ENCODE assay signal across 8 cellular contexts in genomic region chr1:155172732-155173477, GRCh38. TPM values are rescaled to one million over a fixed set of nuclear protein-coding genes. Genes with fewer than 3 reads are reported as not detected.
DNase-seq lines count a peak whose midpoint lies in the region; ATAC-seq and TF ChIP-seq lines count a peak whose summit lies in the region.

Gene KRTCAP2 (minus strand): TSS chr1:155173304. CDS start chr1:155173224, 80 bp downstream.

- peaks cover 51% of the 10 kb centered on the region for H3K4me1 Mint-ChIP-seq in activated CD8-positive, alpha-beta memory T cell treated with anti-CD3 and anti-CD28 coated beads, Interleukin-2, amount 10 ng/mL, durations not matched to agents 7 days and 5 days
- H3K4me1 Mint-ChIP-seq in endodermal cell, result peaks cover 14% of the 10 kb centered on the region
- peaks cover 27% of the 10 kb centered on the region for H3K4me1 Mint-ChIP-seq in mesothelial cell of epicardium

- H3K27me3 Mint-ChIP-seq in activated CD8-positive, alpha-beta memory T cell treated with anti-CD3 and anti-CD28 coated beads, Interleukin-2, amount 10 ng/mL, durations not matched to agents 7 days and 5 days, result no peaks in the 10 kb centered on the region
- H3K27me3 Mint-ChIP-seq in endodermal cell (ENCODE audit: insufficient read depth) (peaks cover 15% of the 10 kb centered on the region), mesothelial cell of epicardium (ENCODE audit: low read depth) (peaks cover 11% of the 10 kb centered on the region)

- H3K4me3 Mint-ChIP-seq in activated CD8-positive, alpha-beta memory T cell treated with anti-CD3 and anti-CD28 coated beads, Interleukin-2, amount 10 ng/mL, durations not matched to agents 7 days and 5 days, result peak within 1 kb of the TSS; percentile 82
- H3K4me3 Mint-ChIP-seq in endodermal cell, result peak within 1 kb of the TSS; percentile 97
- peak within 1 kb of the TSS; percentile 99 for H3K4me3 Mint-ChIP-seq in mesothelial cell of epicardium

- TF ChIP-seq CTCF in endodermal cell (conservative IDR thresholded peaks at IDR 0.05) (peak; percentile 94), mesothelial cell of epicardium (IDR thresholded peaks at IDR 0.05; ENCODE audit: unreplicated experiment) (peak; percentile 85)

- WGBS in endodermal cell (ENCODE audit: insufficient coverage in 1 of 2, insufficient read length in 1 of 2), 2 experiments, result 0% methylated on average over 25 to 57 of the region's 57 CpGs

- peak; percentile 89 for DNase-seq in Caki2 (ENCODE audit: low read depth)
- peak; percentile 99 for DNase-seq in NT2/D1 (ENCODE audit: low read depth, low spot score)
- peak; percentile 98 for DNase-seq in activated CD8-positive, alpha-beta memory T cell treated with anti-CD3 and anti-CD28 coated beads, Interleukin-2, amount 10 ng/mL, durations not matched to agents 7 days and 5 days
- DNase-seq in endodermal cell, result peak; percentile 98
- peak; percentile 88 to 95 for DNase-seq in mesothelial cell of epicardium (ENCODE audit: low spot score in 2 of 2, unreplicated experiment in 2 of 2)
- peak; percentile 92 to 93 for DNase-seq in stimulated activated CD8-positive, alpha-beta memory T cell treated with anti-CD3 and anti-CD28 coated beads, Interleukin-15, amount 100 ng/mL, for 48 hours (ENCODE audit: low read depth in 2 of 2)

- H3K4me1 ChIP-seq in HUES48 (ENCODE audit: control insufficient read depth, insufficient read depth, low read length) (peaks cover 6% of the 10 kb centered on the region), NT2/D1 (ENCODE audit: insufficient read depth, insufficient read length) (peaks cover 13% of the 10 kb centered on the region), endodermal cell (ENCODE audit: control insufficient read depth, insufficient read depth, low read length) (no peaks in the 10 kb centered on the region)

- H3K4me3 ChIP-seq in HUES48 (ENCODE audit: low read depth, low read length), result peak within 1 kb of the TSS; percentile 83
- peak within 1 kb of the TSS; percentile 91 for H3K4me3 ChIP-seq in NT2/D1 (ENCODE audit: insufficient read length, low read depth)
- peak within 1 kb of the TSS; percentile 94 for H3K4me3 ChIP-seq in endodermal cell (ENCODE audit: low read length)

- H3K27ac ChIP-seq in HUES48 (ENCODE audit: low read depth, low read length), result peak within 1 kb of the TSS; percentile 87
- H3K27ac ChIP-seq in endodermal cell (ENCODE audit: low read depth, low read length), result peak within 1 kb of the TSS; percentile 45

- H3K9ac ChIP-seq in HUES48 (ENCODE audit: low read depth, low read length) (peak within 1 kb of the TSS; percentile 55), NT2/D1 (ENCODE audit: insufficient read length, low read depth) (peak within 1 kb of the TSS; percentile 96), endodermal cell (ENCODE audit: extremely low read depth, low read length, poor library complexity, severe bottlenecking) (peak within 1 kb of the TSS; percentile 81)

- H3K9me3 Mint-ChIP-seq in activated CD8-positive, alpha-beta memory T cell treated with anti-CD3 and anti-CD28 coated beads, Interleukin-2, amount 10 ng/mL, durations not matched to agents 7 days and 5 days (ENCODE audit: low read depth), result no peaks in the 10 kb centered on the region
- H3K9me3 Mint-ChIP-seq in endodermal cell, result no peaks in the 10 kb centered on the region
- no peaks in the 10 kb centered on the region for H3K9me3 Mint-ChIP-seq in mesothelial cell of epicardium

- peaks cover 10% of the 10 kb centered on the region for H3K36me3 Mint-ChIP-seq in activated CD8-positive, alpha-beta memory T cell treated with anti-CD3 and anti-CD28 coated beads, Interleukin-2, amount 10 ng/mL, durations not matched to agents 7 days and 5 days
- H3K36me3 Mint-ChIP-seq in endodermal cell (ENCODE audit: low read depth), result peaks cover 16% of the 10 kb centered on the region
- peaks cover 8% of the 10 kb centered on the region for H3K36me3 Mint-ChIP-seq in mesothelial cell of epicardium

- in situ Hi-C loops in Caki2 (cut with HindIII; ENCODE audit: low pct_unique_long_range_greater_than_20kb, low sequenced_read_pairs), result no loop called here

- H3K36me3 ChIP-seq in HUES48 (ENCODE audit: control insufficient read depth, insufficient read depth, low read length) (peaks cover 34% of the 10 kb centered on the region), NT2/D1 (ENCODE audit: insufficient read depth, insufficient read length, low read length) (peaks cover 50% of the 10 kb centered on the region), endodermal cell (ENCODE audit: control insufficient read depth, insufficient read depth, low read length) (peaks cover 25% of the 10 kb centered on the region)

- H3K9me3 ChIP-seq in HUES48 (ENCODE audit: control insufficient read depth, insufficient read depth, low read length) (no peaks in the 10 kb centered on the region), NT2/D1 (ENCODE audit: insufficient read depth, low read length) (no peaks in the 10 kb centered on the region), endodermal cell (ENCODE audit: control insufficient read depth, low read length) (no peaks in the 10 kb centered on the region)

- H3K27me3 ChIP-seq in HUES48 (ENCODE audit: control insufficient read depth, insufficient read depth, low read length) (no peaks in the 10 kb centered on the region), NT2/D1 (ENCODE audit: insufficient read depth, insufficient read length) (peaks cover 8% of the 10 kb centered on the region), endodermal cell (ENCODE audit: control insufficient read depth, insufficient read depth, low read length, poor library complexity, severe bottlenecking) (no peaks in the 10 kb centered on the region)

- CTCF ChIA-PET in activated CD8-positive, alpha-beta memory T cell treated with anti-CD3 and anti-CD28 coated beads, Interleukin-2, amount 10 ng/mL, durations not matched to agents 7 days and 5 days (lab: Charles Lee), result interaction anchor here (0.6 to 13.0 kb wide), 52 partner anchors 8 to 1622 kb away, joined by 3 to 295 read pairs (median 4); partner anchors contain the start of genes ADAM15, DPM3, EFNA4 and FLAD1

- peak; percentile 59 for ATAC-seq in GM21360 (IDR thresholded peaks at IDR 0.05; ENCODE audit: unreplicated experiment)
- ATAC-seq in activated CD8-positive, alpha-beta memory T cell treated with anti-CD3 and anti-CD28 coated beads, Interleukin-2, amount 10 ng/mL, durations not matched to agents 7 days and 5 days, result peak; percentile 84

- H3K27ac Mint-ChIP-seq in activated CD8-positive, alpha-beta memory T cell treated with anti-CD3 and anti-CD28 coated beads, Interleukin-2, amount 10 ng/mL, durations not matched to agents 7 days and 5 days, result peak within 1 kb of the TSS; percentile 90
- H3K27ac Mint-ChIP-seq in endodermal cell (peak within 1 kb of the TSS; percentile 96), mesothelial cell of epicardium (peak within 1 kb of the TSS; percentile 99)

RNA-seq across cellular contexts. Expression of gene KRTCAP2, which starts in this region (rescaled TPM):
- 271 and 341 TPM in 2 replicates for total RNA-seq in Caki2 (2014; rRNA removed; shearing (Covaris generic); ENCODE audit: low replicate concordance)
- 100 to 1,000 TPM; 166 to 177 TPM for total RNA-seq in activated CD8-positive, alpha-beta memory T cell treated with anti-CD3 and anti-CD28 coated beads, Interleukin-2, amount 10 ng/mL, durations not matched to agents 7 days and 5 days
- total RNA-seq in endodermal cell (100 to 1,000 TPM; 143 to 152 TPM), mesothelial cell of epicardium (120 to 143 TPM (median 123 TPM) in 3 replicates)
- 161 TPM for polyA plus RNA-seq in endodermal cell (2013, experiment 1 of 2)
- 154 TPM for polyA plus RNA-seq in endodermal cell (2013, experiment 2 of 2)

Comparison
In these comparisons a context has a peak if more than half of its experiments do, and no peak if none do; other contexts are left out.
1. Peak in every context shown above with its lines: DNase-seq, ATAC-seq, H3K4me3 ChIP-seq and H3K27ac ChIP-seq.